Comparison of ENCODE assay signal across 1 cellular context in genomic region chr13:23766199-23766771, GRCh38.
TF ChIP-seq lines count a peak whose summit lies in the region.

No MANE protein-coding gene starts in this region.

TF ChIP-seq in GM12878, 131 proteins besides CTCF, POLR2A, EP300 and RAD21 (continued from another document and continues in another):
- TF ChIP-seq, protein P1, sequence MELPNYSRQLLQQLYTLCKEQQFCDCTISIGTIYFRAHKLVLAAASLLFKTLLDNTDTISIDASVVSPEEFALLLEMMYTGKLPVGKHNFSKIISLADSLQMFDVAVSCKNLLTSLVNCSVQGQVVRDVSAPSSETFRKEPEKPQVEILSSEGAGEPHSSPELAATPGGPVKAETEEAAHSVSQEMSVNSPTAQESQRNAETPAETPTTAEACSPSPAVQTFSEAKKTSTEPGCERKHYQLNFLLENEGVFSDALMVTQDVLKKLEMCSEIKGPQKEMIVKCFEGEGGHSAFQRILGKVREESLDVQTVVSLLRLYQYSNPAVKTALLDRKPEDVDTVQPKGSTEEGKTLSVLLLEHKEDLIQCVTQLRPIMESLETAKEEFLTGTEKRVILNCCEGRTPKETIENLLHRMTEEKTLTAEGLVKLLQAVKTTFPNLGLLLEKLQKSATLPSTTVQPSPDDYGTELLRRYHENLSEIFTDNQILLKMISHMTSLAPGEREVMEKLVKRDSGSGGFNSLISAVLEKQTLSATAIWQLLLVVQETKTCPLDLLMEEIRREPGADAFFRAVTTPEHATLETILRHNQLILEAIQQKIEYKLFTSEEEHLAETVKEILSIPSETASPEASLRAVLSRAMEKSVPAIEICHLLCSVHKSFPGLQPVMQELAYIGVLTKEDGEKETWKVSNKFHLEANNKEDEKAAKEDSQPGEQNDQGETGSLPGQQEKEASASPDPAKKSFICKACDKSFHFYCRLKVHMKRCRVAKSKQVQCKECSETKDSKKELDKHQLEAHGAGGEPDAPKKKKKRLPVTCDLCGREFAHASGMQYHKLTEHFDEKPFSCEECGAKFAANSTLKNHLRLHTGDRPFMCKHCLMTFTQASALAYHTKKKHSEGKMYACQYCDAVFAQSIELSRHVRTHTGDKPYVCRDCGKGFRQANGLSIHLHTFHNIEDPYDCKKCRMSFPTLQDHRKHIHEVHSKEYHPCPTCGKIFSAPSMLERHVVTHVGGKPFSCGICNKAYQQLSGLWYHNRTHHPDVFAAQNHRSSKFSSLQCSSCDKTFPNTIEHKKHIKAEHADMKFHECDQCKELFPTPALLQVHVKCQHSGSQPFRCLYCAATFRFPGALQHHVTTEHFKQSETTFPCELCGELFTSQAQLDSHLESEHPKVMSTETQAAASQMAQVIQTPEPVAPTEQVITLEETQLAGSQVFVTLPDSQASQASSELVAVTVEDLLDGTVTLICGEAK (IDR thresholded peaks at IDR 0.05; ENCODE audit: borderline replicate concordance), result no peak
- TF ChIP-seq DPF2 (IDR thresholded peaks at IDR 0.05) (no peak), TBL1XR1 (IDR thresholded peaks at IDR 0.05; ENCODE audit: low read depth, low read length) (no peak), EED (IDR thresholded peaks at IDR 0.05; ENCODE audit: low read depth) (peak; percentile 81), RUNX3 (IDR thresholded peaks at IDR 0.05; ENCODE audit: low read length) (peak; percentile 77), SP1 (IDR thresholded peaks at IDR 0.05; ENCODE audit: low read depth, low read length) (no peak), PAX8 (IDR thresholded peaks at IDR 0.05) (no peak), STAT1 (conservative IDR thresholded peaks at IDR 0.05) (no peak), KAT2A (conservative IDR thresholded peaks at IDR 0.05; ENCODE audit: control insufficient read depth, low read depth, low read length) (no peak), GABPA (IDR thresholded peaks at IDR 0.05; ENCODE audit: low read depth) (no peak), NBN (IDR thresholded peaks at IDR 0.05) (no peak), IKZF2 (IDR thresholded peaks at IDR 0.05) (peak; percentile 45 to 47; a peak in 2 of 4 replicates), E4F1 (IDR thresholded peaks at IDR 0.05; ENCODE audit: borderline replicate concordance, partially characterized antibody) (no peak), CREB1 (IDR thresholded peaks at IDR 0.05; ENCODE audit: low read depth) (no peak), ATF7 (IDR thresholded peaks at IDR 0.05; ENCODE audit: low read depth) (no peak), RFX5 (IDR thresholded peaks at IDR 0.05; ENCODE audit: low read depth, low read length) (no peak), MTA2 (IDR thresholded peaks at IDR 0.05; ENCODE audit: low read depth) (no peak; the same call in 1 of the 2 replicates), ZNF217 (IDR thresholded peaks at IDR 0.05) (no peak), BCLAF1 (IDR thresholded peaks at IDR 0.05) (no peak), HDAC2 (IDR thresholded peaks at IDR 0.05) (no peak), FOXM1 (IDR thresholded peaks at IDR 0.05; ENCODE audit: low read depth, low read length) (no peak), RELB (IDR thresholded peaks at IDR 0.05; ENCODE audit: low read depth) (0 out of 2 replicates have a peak, but pooled peaks have one; percentile 41), BMI1 (IDR thresholded peaks at IDR 0.05; ENCODE audit: borderline replicate concordance) (no peak), MEF2A (IDR thresholded peaks at IDR 0.05; ENCODE audit: insufficient read depth, low read depth, low read length) (0 out of 2 replicates have a peak, but pooled peaks have one; percentile 24), BCL3 (IDR thresholded peaks at IDR 0.05; ENCODE audit: borderline replicate concordance, insufficient read depth, low read depth, low read length, poor library complexity, severe bottlenecking) (no peak), ZNF384 (IDR thresholded peaks at IDR 0.05; ENCODE audit: borderline replicate concordance, low read depth, low read length) (no peak), NFIC (IDR thresholded peaks at IDR 0.05; ENCODE audit: low read depth, low read length) (peak; percentile 36; the same call in 1 of the 2 replicates), ZSCAN29 (IDR thresholded peaks at IDR 0.05) (no peak), HSF1 (IDR thresholded peaks at IDR 0.05; ENCODE audit: low read depth, low read length) (no peak), ETV6 (conservative IDR thresholded peaks at IDR 0.05 in 1 of 2, IDR thresholded peaks at IDR 0.05 in 1 of 2; ENCODE audit: borderline replicate concordance in 1 of 2, low read depth in 1 of 2) (no peak), YBX1 (IDR thresholded peaks at IDR 0.05) (no peak), IRF4 (IDR thresholded peaks at IDR 0.05; ENCODE audit: low read depth, low read length) (no peak), ESRRA (IDR thresholded peaks at IDR 0.05; ENCODE audit: low read length) (no peak), SUZ12 (IDR thresholded peaks at IDR 0.05; ENCODE audit: unreplicated experiment) (no peak), RELA (IDR thresholded peaks at IDR 0.05; ENCODE audit: borderline replicate concordance, partially characterized antibody) (no peak), CREM (IDR thresholded peaks at IDR 0.05; ENCODE audit: low read depth) (peak; percentile 31; the same call in 1 of the 2 replicates), NR2C2 (IDR thresholded peaks at IDR 0.05; ENCODE audit: borderline replicate concordance, control insufficient read depth, insufficient read length, low read depth) (no peak), NR2F1 (conservative IDR thresholded peaks at IDR 0.05) (no peak), ZNF207 (IDR thresholded peaks at IDR 0.05; ENCODE audit: borderline replicate concordance) (no peak), SREBF1 (IDR thresholded peaks at IDR 0.05; ENCODE audit: low read length) (no peak), ASH2L (IDR thresholded peaks at IDR 0.05; ENCODE audit: borderline replicate concordance, low read depth) (no peak), SRF (IDR thresholded peaks at IDR 0.05; ENCODE audit: low read depth in 2 of 2, low read length in 2 of 2) (no peak), TCF3 (IDR thresholded peaks at IDR 0.05; ENCODE audit: borderline replicate concordance, insufficient read depth, low read depth, low read length) (no peak)
- TF ChIP-seq, protein P2, sequence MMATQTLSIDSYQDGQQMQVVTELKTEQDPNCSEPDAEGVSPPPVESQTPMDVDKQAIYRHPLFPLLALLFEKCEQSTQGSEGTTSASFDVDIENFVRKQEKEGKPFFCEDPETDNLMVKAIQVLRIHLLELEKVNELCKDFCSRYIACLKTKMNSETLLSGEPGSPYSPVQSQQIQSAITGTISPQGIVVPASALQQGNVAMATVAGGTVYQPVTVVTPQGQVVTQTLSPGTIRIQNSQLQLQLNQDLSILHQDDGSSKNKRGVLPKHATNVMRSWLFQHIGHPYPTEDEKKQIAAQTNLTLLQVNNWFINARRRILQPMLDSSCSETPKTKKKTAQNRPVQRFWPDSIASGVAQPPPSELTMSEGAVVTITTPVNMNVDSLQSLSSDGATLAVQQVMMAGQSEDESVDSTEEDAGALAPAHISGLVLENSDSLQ (IDR thresholded peaks at IDR 0.05), result no peak
- TF ChIP-seq, protein P3, sequence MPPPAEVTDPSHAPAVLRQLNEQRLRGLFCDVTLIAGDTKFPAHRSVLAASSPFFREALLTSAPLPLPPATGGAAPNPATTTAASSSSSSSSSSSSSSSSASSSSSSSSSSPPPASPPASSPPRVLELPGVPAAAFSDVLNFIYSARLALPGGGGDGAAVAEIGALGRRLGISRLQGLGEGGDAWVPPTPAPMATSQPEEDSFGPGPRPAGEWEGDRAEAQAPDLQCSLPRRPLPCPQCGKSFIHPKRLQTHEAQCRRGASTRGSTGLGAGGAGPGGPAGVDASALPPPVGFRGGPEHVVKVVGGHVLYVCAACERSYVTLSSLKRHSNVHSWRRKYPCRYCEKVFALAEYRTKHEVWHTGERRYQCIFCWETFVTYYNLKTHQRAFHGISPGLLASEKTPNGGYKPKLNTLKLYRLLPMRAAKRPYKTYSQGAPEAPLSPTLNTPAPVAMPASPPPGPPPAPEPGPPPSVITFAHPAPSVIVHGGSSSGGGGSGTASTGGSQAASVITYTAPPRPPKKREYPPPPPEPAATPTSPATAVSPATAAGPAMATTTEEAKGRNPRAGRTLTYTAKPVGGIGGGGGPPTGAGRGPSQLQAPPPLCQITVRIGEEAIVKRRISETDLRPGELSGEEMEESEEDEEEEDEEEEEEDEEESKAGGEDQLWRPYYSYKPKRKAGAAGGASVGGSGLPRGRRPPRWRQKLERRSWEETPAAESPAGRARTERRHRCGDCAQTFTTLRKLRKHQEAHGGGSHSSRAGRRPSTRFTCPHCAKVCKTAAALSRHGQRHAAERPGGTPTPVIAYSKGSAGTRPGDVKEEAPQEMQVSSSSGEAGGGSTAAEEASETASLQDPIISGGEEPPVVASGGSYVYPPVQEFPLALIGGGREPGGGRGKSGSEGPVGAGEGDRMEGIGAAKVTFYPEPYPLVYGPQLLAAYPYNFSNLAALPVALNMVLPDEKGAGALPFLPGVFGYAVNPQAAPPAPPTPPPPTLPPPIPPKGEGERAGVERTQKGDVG (CRISPR knock-in tag; IDR thresholded peaks at IDR 0.05), result no peak
- TF ChIP-seq, protein P4, sequence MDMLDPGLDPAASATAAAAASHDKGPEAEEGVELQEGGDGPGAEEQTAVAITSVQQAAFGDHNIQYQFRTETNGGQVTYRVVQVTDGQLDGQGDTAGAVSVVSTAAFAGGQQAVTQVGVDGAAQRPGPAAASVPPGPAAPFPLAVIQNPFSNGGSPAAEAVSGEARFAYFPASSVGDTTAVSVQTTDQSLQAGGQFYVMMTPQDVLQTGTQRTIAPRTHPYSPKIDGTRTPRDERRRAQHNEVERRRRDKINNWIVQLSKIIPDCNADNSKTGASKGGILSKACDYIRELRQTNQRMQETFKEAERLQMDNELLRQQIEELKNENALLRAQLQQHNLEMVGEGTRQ (IDR thresholded peaks at IDR 0.05; ENCODE audit: borderline replicate concordance, low read depth, low read length), result no peak
